Comparison of ENCODE assay signal across 22 cellular contexts in the genomic region with DNA sequence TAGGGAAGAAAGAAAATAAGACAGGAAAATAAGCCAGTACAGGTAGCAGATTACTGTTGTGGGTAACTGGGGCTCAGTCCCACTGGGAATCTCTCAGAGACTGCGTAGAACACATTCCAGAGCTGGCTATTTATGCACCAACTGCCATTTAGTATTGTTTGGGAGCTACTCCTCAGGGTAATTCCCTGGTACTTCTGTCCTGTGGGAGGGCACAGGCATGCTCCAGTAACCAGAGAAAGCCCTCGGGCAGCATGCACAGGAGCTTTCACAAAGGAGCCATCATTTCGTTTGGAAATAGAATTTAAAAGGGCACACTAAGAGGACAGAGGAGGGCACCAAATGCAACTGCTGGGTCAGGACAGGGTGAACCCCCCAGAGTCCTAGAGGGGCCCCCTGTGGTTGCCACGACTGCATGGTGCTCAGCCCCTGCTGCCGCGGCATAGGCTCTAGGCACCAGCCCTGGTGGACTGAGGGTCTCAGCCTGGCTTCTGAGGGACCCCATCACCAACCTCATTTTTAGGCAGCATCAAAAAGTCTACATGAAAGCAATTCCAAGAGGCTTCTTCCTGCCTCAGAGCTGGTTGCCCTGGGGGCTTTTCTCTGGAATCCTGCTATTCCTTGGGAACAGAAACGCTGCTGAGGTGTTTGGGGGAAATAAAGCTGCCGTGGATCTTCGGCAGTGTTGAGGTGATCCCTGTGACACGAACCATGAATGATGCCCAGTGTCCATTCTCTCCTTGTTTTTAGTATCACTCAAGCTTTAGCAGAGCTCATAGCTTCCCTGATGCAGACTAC.
"Had no signal": no experiment of that assay in that cellular context is flagged by ENCODE, and none has a peak within 500 bp of the region (broad histone marks: within the 10 kb centered on the region; RNA-seq: fewer than 3 reads in every experiment).

No MANE protein-coding gene starts in this region.

- H3K9me3 ChIP-seq: colonic mucosa, left ventricle myocardium inferior, mucosa of descending colon, psoas muscle, right lobe of liver, stomach, upper lobe of left lung had no signal

- H3K36me3 ChIP-seq: brain microvascular endothelial cell, colonic mucosa, left ventricle myocardium inferior, right lobe of liver, stomach, upper lobe of left lung had no signal

- H3K27me3 ChIP-seq: brain microvascular endothelial cell, colonic mucosa, right lobe of liver, upper lobe of left lung had no signal

- H3K4me1 ChIP-seq: colonic mucosa, foreskin keratinocyte, left ventricle myocardium inferior, psoas muscle, right lobe of liver, stomach, upper lobe of left lung had no signal

- DNase-seq: activated CD4-positive, alpha-beta T cell treated with anti-CD3 and anti-CD28 coated beads, Interleukin-2, amount 10 ng/mL, durations not matched to agents 24 days and 14 days; activated CD8-positive, alpha-beta T cell treated with anti-CD3 and anti-CD28 coated beads for 36 hours; activated naive CD4-positive, alpha-beta T cell treated with anti-CD3 and anti-CD28 coated beads, Interleukin-2, amount 50 U/mL, for 16 hours; activated T-cell treated with anti-CD3 and anti-CD28 coated beads, Interleukin-2, amount 50 U/mL, for 1 hour; aorta; colonic mucosa; endodermal cell; foreskin keratinocyte; glutamatergic neuron; hypothalamus; left ventricle myocardium inferior; mammary epithelial cell; mucosa of descending colon; naive B cell; psoas muscle; right lobe of liver; small intestine; stimulated activated CD4-positive, alpha-beta T cell treated with anti-CD3 and anti-CD28 coated beads, Interleukin-4, amount 100 ng/mL, for 1 hour; stomach; T1000 had no signal

- H3K27ac ChIP-seq: brain microvascular endothelial cell, colonic mucosa, foreskin keratinocyte, left ventricle myocardium inferior, psoas muscle, right lobe of liver, stomach, upper lobe of left lung had no signal

- H3K4me3 ChIP-seq: colonic mucosa, left ventricle myocardium inferior, mucosa of descending colon, psoas muscle, right lobe of liver, stomach, upper lobe of left lung had no signal
